ENCODE assay signal across 10 cellular contexts in genomic region chr10:50397312-50398140, GRCh38.
A peak's percentile ranks its signal among the peaks of the same experiment; 100 is the strongest.
DNase-seq lines count a peak whose midpoint lies in the region; ATAC-seq lines count a peak whose summit lies in the region.
"Had no signal": no experiment of that assay in that cellular context is flagged by ENCODE, and none has a peak within 500 bp of the region (broad histone marks: within the 10 kb centered on the region; RNA-seq: fewer than 3 reads in every experiment).

No MANE protein-coding gene starts in this region.

- H3K79me2 ChIP-seq in Karpas-422 (ENCODE audit: low read length): no peaks in the 10 kb centered on the region

- no peak overlapping the region for H2AFZ ChIP-seq in Karpas-422 (ENCODE audit: low read length)

- no peak overlapping the region for H3K4me3 ChIP-seq in Karpas-422 (ENCODE audit: low read length)
- H3K4me3 ChIP-seq: SJSA1 had no signal

- no peak for DNase-seq in left lobe of liver (ENCODE audit: low spot score)
- no peak for DNase-seq in dedifferentiated amniotic fluid mesenchymal stem cell (ENCODE audit: extremely low spot score)
- DNase-seq in COLO829 (ENCODE audit: low spot score): no peak
- no peak for DNase-seq in cerebellar nuclear complex (lab: John Stamatoyannopoulos, UW)
- no peak for DNase-seq in Karpas-422
- DNase-seq: natural killer cell had no signal

- H3K27ac ChIP-seq in Karpas-422 (ENCODE audit: low read length): no peak overlapping the region
- H3K27ac ChIP-seq: SJSA1 had no signal

- H3K9me3 ChIP-seq in Karpas-422 (ENCODE audit: low read length): no peaks in the 10 kb centered on the region
- H3K9me3 ChIP-seq: SJSA1 had no signal

- no peaks in the 10 kb centered on the region for H3K27me3 ChIP-seq in Karpas-422 (ENCODE audit: low read length)
- H3K27me3 ChIP-seq: SJSA1 had no signal

- no peaks in the 10 kb centered on the region for H3K4me1 ChIP-seq in Karpas-422 (ENCODE audit: low read length)

- no peak overlapping the region for H3K9ac ChIP-seq in Karpas-422 (ENCODE audit: low read length)

- no peaks in the 10 kb centered on the region for H3K36me3 ChIP-seq in Karpas-422 (ENCODE audit: insufficient read depth, low read length)

- no peaks in the 10 kb centered on the region for H3K9me2 ChIP-seq in Karpas-422 (replicated peaks; ENCODE audit: insufficient read depth, low read length)

- 0 out of 2 replicates have a peak, but pooled peaks cover 3% of the 10 kb centered on the region for H4K20me1 ChIP-seq in Karpas-422 (ENCODE audit: insufficient read depth, low read depth, low read length)

- ATAC-seq in GM18520 (IDR thresholded peaks at IDR 0.05; ENCODE audit: unreplicated experiment) (peak; percentile 13), GM21576 (IDR thresholded peaks at IDR 0.05; ENCODE audit: unreplicated experiment) (peak; percentile 50), HG03520 (IDR thresholded peaks at IDR 0.05; ENCODE audit: unreplicated experiment) (peak; percentile 32), left lobe of liver (peak; percentile 18)

- H3K4me2 ChIP-seq in Karpas-422 (ENCODE audit: low read depth, low read length, poor library complexity, severe bottlenecking): no peak overlapping the region
